Comparison of ENCODE assay signal across 8 cellular contexts in the genomic region with DNA sequence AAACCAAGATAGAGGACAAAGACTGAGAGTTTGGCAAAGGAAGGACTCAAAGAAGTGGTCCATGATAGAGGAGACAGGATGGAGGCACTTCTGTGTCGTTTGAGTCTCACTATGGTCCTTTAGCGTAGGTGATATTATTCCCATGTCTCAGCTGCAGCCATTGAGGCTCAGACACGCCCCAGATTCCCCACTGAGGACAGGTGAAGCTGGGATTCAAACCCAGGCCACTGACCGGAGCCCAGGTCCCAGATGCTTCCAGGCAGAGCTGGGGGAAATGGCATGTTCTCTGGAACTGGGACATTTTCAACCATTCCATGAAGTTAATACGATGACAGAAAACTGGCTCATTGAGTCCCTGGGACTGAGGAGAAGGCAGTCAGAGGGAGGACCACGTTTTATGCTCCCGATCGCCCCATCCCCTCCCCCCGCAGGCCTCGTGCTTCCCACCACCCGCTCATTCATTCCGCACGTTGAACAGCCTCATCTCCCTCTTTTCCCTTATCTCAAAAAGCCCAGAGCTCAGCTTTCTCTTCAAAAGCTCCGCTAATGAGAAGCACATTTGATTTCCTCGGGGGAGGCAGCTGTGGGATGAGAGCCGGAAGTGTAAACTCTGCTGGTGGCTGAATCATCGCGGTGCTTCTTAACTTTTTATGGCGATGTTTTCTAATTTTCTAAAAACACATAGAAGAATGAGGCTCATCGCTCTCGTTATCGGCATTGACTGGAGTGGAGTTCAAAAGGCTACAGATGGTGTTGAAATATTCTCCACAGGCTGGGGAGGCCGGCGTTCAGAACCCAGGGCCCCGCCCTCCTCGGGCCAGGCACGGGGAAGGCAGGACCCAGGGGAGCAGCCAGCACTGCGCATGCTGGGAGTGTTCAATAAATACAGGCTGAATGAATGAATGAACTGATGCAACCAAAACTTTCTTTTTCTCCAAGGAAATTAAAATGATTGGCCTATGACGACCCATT.
DNase-seq lines count a peak whose midpoint lies in the region; ATAC-seq and TF ChIP-seq lines count a peak whose summit lies in the region.

No MANE protein-coding gene starts in this region.

- peak overlapping the region; percentile 74 for H3K4me3 Mint-ChIP-seq in activated naive CD4-positive, alpha-beta T cell treated with anti-CD3 and anti-CD28 coated beads, Interleukin-2, amount 10 ng/mL, durations not matched to agents 7 days and 5 days

- no peaks in the 10 kb centered on the region for H3K36me3 ChIP-seq in gastrocnemius medialis

- peak; percentile 87 for DNase-seq in EH (ENCODE audit: low read depth)
- DNase-seq in HFF-Myc (ENCODE audit: extremely low read depth, low read depth), result peak; percentile 83
- peak; percentile 64 to 70 for DNase-seq in NOMO-1 (lab: John Stamatoyannopoulos, UW; ENCODE audit: unreplicated experiment in 2 of 2)
- DNase-seq in activated naive CD4-positive, alpha-beta T cell treated with anti-CD3 and anti-CD28 coated beads, Interleukin-2, amount 10 ng/mL, durations not matched to agents 7 days and 5 days, result peak; percentile 43
- peak; percentile 74 for DNase-seq in left ventricle myocardium superior
- peak in 1 of 2 donors; percentile 16 for DNase-seq in gastrocnemius medialis
- no peak for DNase-seq in T-helper 9 cell

- CTCF ChIA-PET in activated naive CD4-positive, alpha-beta T cell treated with anti-CD3 and anti-CD28 coated beads, Interleukin-2, amount 10 ng/mL, durations not matched to agents 7 days and 5 days (lab: Charles Lee), result interaction anchor here (1.3 kb wide), 1 partner anchor 94 kb away, joined by 4 read pairs; no protein-coding TSS in a partner anchor

- H3K27ac Mint-ChIP-seq in activated naive CD4-positive, alpha-beta T cell treated with anti-CD3 and anti-CD28 coated beads, Interleukin-2, amount 10 ng/mL, durations not matched to agents 7 days and 5 days, result peak overlapping the region; percentile 79

- ATAC-seq in left ventricle myocardium superior (peak; percentile 91), gastrocnemius medialis (peak in 1 of 2 donors; percentile 44), GM21390 (IDR thresholded peaks at IDR 0.05; ENCODE audit: unreplicated experiment) (no peak)

- H3K4me1 ChIP-seq in gastrocnemius medialis, result peaks cover 0 to 6% of the 10 kb centered on the region in 2 donors

- H3K9me3 ChIP-seq in gastrocnemius medialis, result no peaks in the 10 kb centered on the region

- H3K4me3 ChIP-seq in HFF-Myc (replicated peaks; ENCODE audit: low read depth, low read length), result peak overlapping the region; percentile 26
- peak overlapping the region; percentile 30 to 53 (median 38) for H3K4me3 ChIP-seq in gastrocnemius medialis

- peaks cover 2% of the 10 kb centered on the region for H3K9me3 Mint-ChIP-seq in activated naive CD4-positive, alpha-beta T cell treated with anti-CD3 and anti-CD28 coated beads, Interleukin-2, amount 10 ng/mL, durations not matched to agents 7 days and 5 days

- H3K27me3 Mint-ChIP-seq in activated naive CD4-positive, alpha-beta T cell treated with anti-CD3 and anti-CD28 coated beads, Interleukin-2, amount 10 ng/mL, durations not matched to agents 7 days and 5 days, result peaks cover 17% of the 10 kb centered on the region

- TF ChIP-seq CTCF in HFF-Myc (IDR thresholded peaks at IDR 0.05; ENCODE audit: low read depth, low read length, missing control alignments) (no peak), gastrocnemius medialis (IDR thresholded peaks at IDR 0.05 in 4 of 5, conservative IDR thresholded peaks at IDR 0.05 in 1 of 5) (no peak)

- TF ChIP-seq POLR2A in gastrocnemius medialis (IDR thresholded peaks at IDR 0.05), result no peak

- H3K4me1 Mint-ChIP-seq in activated naive CD4-positive, alpha-beta T cell treated with anti-CD3 and anti-CD28 coated beads, Interleukin-2, amount 10 ng/mL, durations not matched to agents 7 days and 5 days, result peaks cover 11% of the 10 kb centered on the region

- H3K36me3 Mint-ChIP-seq in activated naive CD4-positive, alpha-beta T cell treated with anti-CD3 and anti-CD28 coated beads, Interleukin-2, amount 10 ng/mL, durations not matched to agents 7 days and 5 days, result no peaks in the 10 kb centered on the region

- in situ Hi-C loops in gastrocnemius medialis (cut with MboI; ENCODE audit: low sequenced_read_pairs in 4 of 4), result no loop called here

- H3K27me3 ChIP-seq in gastrocnemius medialis, result no peaks in the 10 kb centered on the region

- intact Hi-C loops in left ventricle myocardium superior (cut with micrococcal nuclease) (no loop called here), gastrocnemius medialis (cut with DNase I; ENCODE audit: low total_unique reads) (no loop called here)

- no peak overlapping the region for H3K27ac ChIP-seq in gastrocnemius medialis
